Comparison of ENCODE assay signal across 21 cellular contexts in genomic region chr5:178440163-178440545, GRCh38.
"Had no signal": no experiment of that assay in that cellular context is flagged by ENCODE, and none has a peak within 500 bp of the region (broad histone marks: within the 10 kb centered on the region; RNA-seq: fewer than 3 reads in every experiment).

No MANE protein-coding gene starts in this region.

- H3K36me3 Mint-ChIP-seq: naive thymus-derived CD8-positive, alpha-beta T cell had no signal

- H3K36me3 ChIP-seq: colonic mucosa, esophagus muscularis mucosa, gastrocnemius medialis, heart right ventricle, right atrium auricular region, stomach, thoracic aorta had no signal

- H3K9me3 Mint-ChIP-seq: naive thymus-derived CD8-positive, alpha-beta T cell had no signal

- H3K4me1 ChIP-seq: colonic mucosa, gastrocnemius medialis, parathyroid adenoma, stomach had no signal

- H3K4me3 Mint-ChIP-seq: naive thymus-derived CD8-positive, alpha-beta T cell had no signal

- ATAC-seq: gastrocnemius medialis; heart right ventricle; mucosa of descending colon; naive thymus-derived CD8-positive, alpha-beta T cell had no signal

- H3K27me3 ChIP-seq: colonic mucosa, esophagus muscularis mucosa, gastrocnemius medialis, heart right ventricle, right atrium auricular region had no signal

- H3K9me3 ChIP-seq: colonic mucosa, esophagus muscularis mucosa, gastrocnemius medialis, mucosa of descending colon, right atrium auricular region, stomach, thoracic aorta had no signal

- H3K27ac ChIP-seq: colonic mucosa, epithelial cell of prostate, esophagus muscularis mucosa, gastrocnemius medialis, heart right ventricle, parathyroid adenoma, right atrium auricular region, stomach, thoracic aorta had no signal

- H3K4me3 ChIP-seq: colonic mucosa, esophagus muscularis mucosa, gastrocnemius medialis, heart right ventricle, mucosa of descending colon, right atrium auricular region, stomach, thoracic aorta had no signal

- DNase-seq: colonic mucosa; effector memory CD4-positive, alpha-beta T cell; gastrocnemius medialis; heart right ventricle; hypothalamus; kidney glomerular epithelial cell; mammary epithelial cell; mucosa of descending colon; naive thymus-derived CD8-positive, alpha-beta T cell; occipital lobe; small intestine; stimulated activated CD4-positive, alpha-beta T cell treated with anti-CD3 and anti-CD28 coated beads, Interleukin-12 subunit alpha, Interleukin-12 subunit beta, amount 100 ng/mL, for 4 hours; stimulated activated naive CD4-positive, alpha-beta T cell; stomach; substantia nigra; trophoblast cell had no signal
